32 cellular contexts compared by ENCODE assay signal in genomic region chr18:11996907-11997306, GRCh38. TPM values are rescaled to one million over a fixed set of nuclear protein-coding genes. Genes with fewer than 3 reads are reported as not detected.
DNase-seq lines count a peak whose midpoint lies in the region; ATAC-seq, FAIRE-seq and TF ChIP-seq lines count a peak whose summit lies in the region.
"Had no signal": no experiment of that assay in that cellular context is flagged by ENCODE, and none has a peak within 500 bp of the region (broad histone marks: within the 10 kb centered on the region; RNA-seq: fewer than 3 reads in every experiment).

No MANE protein-coding gene starts in this region.

- H2AFZ ChIP-seq in OCI-LY7 (ENCODE audit: low read length) = no peak overlapping the region

- TF ChIP-seq CTCF in kidney (IDR thresholded peaks at IDR 0.05; ENCODE audit: borderline replicate concordance, extremely low read depth, insufficient read depth) (no peak), psoas muscle (IDR thresholded peaks at IDR 0.05) (no peak), OCI-LY7 (conservative IDR thresholded peaks at IDR 0.05; ENCODE audit: low read length) (no peak), tibial nerve (IDR thresholded peaks at IDR 0.05) (no peak)

- ATAC-seq in CD4-positive, CD25-positive, alpha-beta regulatory T cell (ENCODE audit: low read depth in 2 of 2) = no peak
- no peak for ATAC-seq in T-helper 17 cell
- no peak for ATAC-seq in psoas muscle
- ATAC-seq in HG03025 (IDR thresholded peaks at IDR 0.05; ENCODE audit: low FRiP score, unreplicated experiment) = no peak
- ATAC-seq: activated naive CD4-positive, alpha-beta T cell treated with anti-CD3 and anti-CD28 coated beads, Interleukin-2, amount 50 U/mL, for 72 hours; activated T-helper 17 cell treated with anti-CD3 and anti-CD28 coated beads, Interleukin-2, amount 50 U/mL, for 72 hours; left cardiac atrium had no signal

- no peaks in the 10 kb centered on the region for H3K9me3 ChIP-seq in CD4-positive, CD25-positive, alpha-beta regulatory T cell (ENCODE audit: control insufficient read depth in 2 of 2, low read length in 2 of 2)
- no peaks in the 10 kb centered on the region for H3K9me3 ChIP-seq in T-helper 17 cell (ENCODE audit: control insufficient read depth, low read length, poor library complexity, severe bottlenecking)
- H3K9me3 ChIP-seq in kidney (ENCODE audit: control insufficient read depth in 1 of 2, low read length in 2 of 2) = no peaks in the 10 kb centered on the region
- no peaks in the 10 kb centered on the region for H3K9me3 ChIP-seq in psoas muscle
- no peaks in the 10 kb centered on the region for H3K9me3 ChIP-seq in OCI-LY7 (ENCODE audit: low read length)
- no peaks in the 10 kb centered on the region for H3K9me3 ChIP-seq in tibial nerve

- no peak overlapping the region for H3K4me2 ChIP-seq in OCI-LY7 (ENCODE audit: low read length)
- H3K4me2 ChIP-seq: KMS-11, smooth muscle cell had no signal

- WGBS in psoas muscle, 3 donors = 94 to 97% (median 95%) methylated on average over 4 of the region's 4 CpGs
- 90 to 96% methylated on average over 4 of the region's 4 CpGs for WGBS in tibial nerve, 2 donors

- no peaks in the 10 kb centered on the region for H3K79me2 ChIP-seq in OCI-LY7 (ENCODE audit: insufficient read depth, low read depth, low read length)

- H4K20me1 ChIP-seq in OCI-LY7 (ENCODE audit: insufficient read depth, low read length) = no peaks in the 10 kb centered on the region

- no peak overlapping the region for H3K4me3 Mint-ChIP-seq in CD4-positive, CD25-positive, alpha-beta regulatory T cell
- H3K4me3 Mint-ChIP-seq in T-helper 17 cell = no peak overlapping the region
- H3K4me3 Mint-ChIP-seq: activated B cell treated with CpG ODN at 0.5 μM for 24 hours; activated T-helper 17 cell treated with anti-CD3 and anti-CD28 coated beads, Interleukin-2, amount 50 U/mL, for 72 hours had no signal

- H3K27ac Mint-ChIP-seq in CD4-positive, CD25-positive, alpha-beta regulatory T cell = peak overlapping the region in 2 of 3 donors; percentile 37 to 39
- H3K27ac Mint-ChIP-seq in T-helper 17 cell = peak overlapping the region; percentile 16
- H3K27ac Mint-ChIP-seq: activated B cell treated with CpG ODN at 0.5 μM for 24 hours; activated naive CD4-positive, alpha-beta T cell treated with anti-CD3 and anti-CD28 coated beads, Interleukin-2, amount 50 U/mL, for 72 hours; activated T-helper 17 cell treated with anti-CD3 and anti-CD28 coated beads, Interleukin-2, amount 50 U/mL, for 72 hours had no signal

- CTCF ChIA-PET in OCI-LY7 (lab: Charles Lee; ENCODE audit: unreplicated experiment) = interaction anchor here (1.5 to 2.6 kb wide), 3 partner anchors 17 to 59 kb away, joined by 7 to 25 read pairs (median 12); partner anchors contain the start of gene IMPA2

- no peaks in the 10 kb centered on the region for H3K9me3 Mint-ChIP-seq in CD4-positive, CD25-positive, alpha-beta regulatory T cell
- H3K9me3 Mint-ChIP-seq: activated B cell treated with CpG ODN at 0.5 μM for 24 hours; activated naive CD4-positive, alpha-beta T cell treated with anti-CD3 and anti-CD28 coated beads, Interleukin-2, amount 50 U/mL, for 72 hours; activated T-helper 17 cell treated with anti-CD3 and anti-CD28 coated beads, Interleukin-2, amount 50 U/mL, for 72 hours had no signal

- peaks cover 6% of the 10 kb centered on the region for H3K4me1 ChIP-seq in CD4-positive, CD25-positive, alpha-beta regulatory T cell (ENCODE audit: control insufficient read depth, insufficient read depth, low read length, poor library complexity, severe bottlenecking)
- H3K4me1 ChIP-seq in kidney (ENCODE audit: control insufficient read depth in 1 of 2, insufficient read depth in 1 of 2, low read depth in 1 of 2, low read length in 2 of 2) (peaks cover 51 to 67% of the 10 kb centered on the region in 2 donors), psoas muscle (peaks cover 39% of the 10 kb centered on the region), OCI-LY7 (ENCODE audit: insufficient read depth, low read length, poor library complexity, severe bottlenecking) (peaks cover 28% of the 10 kb centered on the region), tibial nerve (peaks cover 0 to 30% (median 26%) of the 10 kb centered on the region in 4 donors)

- H3K9ac ChIP-seq in kidney (ENCODE audit: low read length in 2 of 2) = peak overlapping the region in 1 of 2 donors; percentile 75
- H3K9ac ChIP-seq: KMS-11 had no signal

- no peak overlapping the region for H3K27ac ChIP-seq in CD4-positive, CD25-positive, alpha-beta regulatory T cell (ENCODE audit: insufficient read depth, low read length, poor library complexity, severe bottlenecking)
- H3K27ac ChIP-seq in kidney (ENCODE audit: low read depth in 2 of 2, low read length in 2 of 2) (peak overlapping the region in 1 of 2 donors; percentile 33), psoas muscle (peak overlapping the region; percentile 86), OCI-LY7 (ENCODE audit: low read depth, low read length, poor library complexity, severe bottlenecking) (no peak overlapping the region), tibial nerve (peak overlapping the region in 1 of 4 donors; percentile 34)
- H3K27ac ChIP-seq: C4-2B, KMS-11 had no signal

- peaks cover 7 to 14% (median 10%) of the 10 kb centered on the region in 4 donors for H3K4me1 Mint-ChIP-seq in CD4-positive, CD25-positive, alpha-beta regulatory T cell
- H3K4me1 Mint-ChIP-seq in T-helper 17 cell = peaks cover 15% of the 10 kb centered on the region
- H3K4me1 Mint-ChIP-seq: activated T-helper 17 cell treated with anti-CD3 and anti-CD28 coated beads, Interleukin-2, amount 50 U/mL, for 72 hours had no signal

- no peaks in the 10 kb centered on the region for H3K27me3 Mint-ChIP-seq in CD4-positive, CD25-positive, alpha-beta regulatory T cell
- H3K27me3 Mint-ChIP-seq in T-helper 17 cell = no peaks in the 10 kb centered on the region
- H3K27me3 Mint-ChIP-seq: activated B cell treated with CpG ODN at 0.5 μM for 24 hours; activated T-helper 17 cell treated with anti-CD3 and anti-CD28 coated beads, Interleukin-2, amount 50 U/mL, for 72 hours had no signal

- H3K9me2 ChIP-seq in OCI-LY7 (ENCODE audit: insufficient read depth, low read length) = no peaks in the 10 kb centered on the region

- no peak for FAIRE-seq in kidney (lab: Jason Lieb, UNC)
- FAIRE-seq: colon, D721Med, GM19239, HTR-8/SVneo had no signal

- H3K4me3 ChIP-seq in CD4-positive, CD25-positive, alpha-beta regulatory T cell (ENCODE audit: low read depth, low read length) = no peak overlapping the region
- no peak overlapping the region for H3K4me3 ChIP-seq in kidney (ENCODE audit: low read length in 2 of 2)
- H3K4me3 ChIP-seq in psoas muscle = no peak overlapping the region
- no peak overlapping the region for H3K4me3 ChIP-seq in OCI-LY7 (ENCODE audit: low read depth, low read length, poor library complexity, severe bottlenecking)
- no peak overlapping the region for H3K4me3 ChIP-seq in tibial nerve
- H3K4me3 ChIP-seq: smooth muscle cell had no signal

- no peak for TF ChIP-seq POLR2A in tibial nerve (IDR thresholded peaks at IDR 0.05)

- DNase-seq in CD4-positive, CD25-positive, alpha-beta regulatory T cell = no peak
- DNase-seq in T-helper 17 cell (no peak), kidney (peak; percentile 33), psoas muscle (peak in 1 of 2 donors; percentile 32), OCI-LY7 (ENCODE audit: low spot score) (no peak), tibial nerve (ENCODE audit: low spot score in 2 of 2) (no peak), NCI-H1436 treated with DMSO at 0.1 percent for 48 hours (lab: John Stamatoyannopoulos, UW) (no peak)
- DNase-seq: activated B cell treated with CpG ODN at 0.5 μM for 24 hours; activated CD4-positive, alpha-beta T cell treated with anti-CD3 and anti-CD28 coated beads, Interleukin-2, amount 50 U/mL, for 4 hours; activated CD8-positive, alpha-beta memory T cell treated with anti-CD3 and anti-CD28 coated beads, Interleukin-2, amount 50 U/mL, for 48 hours; effector CD8-positive, alpha-beta T cell; erythroblast; foreskin fibroblast; H7; left cardiac atrium; NCI-H146; NCI-H524; occipital lobe; SHP77; stimulated activated CD4-positive, alpha-beta T cell treated with anti-CD3 and anti-CD28 coated beads, Interleukin-2, amount 100 ng/mL, for 24 hours; substantia nigra; T1000 had no signal

- POLR2A ChIA-PET in OCI-LY7 (lab: Charles Lee) = interaction anchor here (0.6 to 2.7 kb wide), 5 partner anchors 14 to 157 kb away, joined by 3 to 12 read pairs (median 4); no protein-coding TSS in a partner anchor

- H3K36me3 Mint-ChIP-seq in CD4-positive, CD25-positive, alpha-beta regulatory T cell = peaks cover 3% of the 10 kb centered on the region
- no peaks in the 10 kb centered on the region for H3K36me3 Mint-ChIP-seq in T-helper 17 cell (ENCODE audit: low read depth)
- H3K36me3 Mint-ChIP-seq: activated naive CD4-positive, alpha-beta T cell treated with anti-CD3 and anti-CD28 coated beads, Interleukin-2, amount 50 U/mL, for 72 hours had no signal

- intact Hi-C loops in kidney (cut with DNase I) = loop anchor here (5.0 kb wide), 1 partner anchor 55 kb away; no protein-coding TSS in a partner anchor
- intact Hi-C loops in psoas muscle (cut with DNase I) = no loop called here
- intact Hi-C loops in OCI-LY7 (cut with micrococcal nuclease; ENCODE audit: unreplicated experiment) = loop anchor here (5.0 kb wide), 1 partner anchor 40 kb away; no protein-coding TSS in a partner anchor

- no peaks in the 10 kb centered on the region for H3K36me3 ChIP-seq in CD4-positive, CD25-positive, alpha-beta regulatory T cell (ENCODE audit: control insufficient read depth, insufficient read depth, low read length)
- H3K36me3 ChIP-seq in kidney (ENCODE audit: control insufficient read depth in 1 of 2, insufficient read depth in 2 of 2, low read length in 2 of 2) (peaks cover 0 to 7% of the 10 kb centered on the region in 2 donors), psoas muscle (ENCODE audit: insufficient read depth in 1 of 2, low read depth in 1 of 2) (peaks cover 0 to 30% of the 10 kb centered on the region in 2 donors), OCI-LY7 (ENCODE audit: insufficient read depth, low read length) (peaks cover 12% of the 10 kb centered on the region; the same call in 1 of the 2 replicates), tibial nerve (peaks cover 0 to 27% (median 0%) of the 10 kb centered on the region in 3 donors)

- H3K27me3 ChIP-seq in CD4-positive, CD25-positive, alpha-beta regulatory T cell (ENCODE audit: control insufficient read depth, insufficient read depth, low read length) = no peaks in the 10 kb centered on the region
- no peaks in the 10 kb centered on the region for H3K27me3 ChIP-seq in psoas muscle (ENCODE audit: insufficient read depth in 3 of 3, low read length in 2 of 3)
- no peaks in the 10 kb centered on the region for H3K27me3 ChIP-seq in tibial nerve

- no peak for TF ChIP-seq EP300 in tibial nerve (IDR thresholded peaks at IDR 0.05)

- no TSS peak for BruUV-seq in OCI-LY7 (replicated peaks; lab: Mats Ljungman, UMichigan)

RNA-seq across cellular contexts. Expression of gene IMPA2, which starts 15.6 kb away (rescaled TPM):
- 5.1 TPM for total RNA-seq in CD4-positive, CD25-positive, alpha-beta regulatory T cell
- 10 to 100 TPM in 2 of 4 donors, 1 to 10 TPM in 2; 5.3 to 14.6 (median 8.5) TPM for polyA plus RNA-seq in CD4-positive, CD25-positive, alpha-beta regulatory T cell
- total RNA-seq in T-helper 17 cell (1 to 10 TPM; 4.3 to 5.8 TPM), kidney (157 TPM), psoas muscle (100 to 1,000 TPM; 126 to 342 (median 215) TPM), OCI-LY7 (2022) (51.9 and 55.8 TPM in 2 replicates), tibial nerve (10 to 100 TPM; 12.7 to 62.4 (median 36.2) TPM)
- polyA plus RNA-seq in kidney (ENCODE audit: insufficient read depth, low read depth, low replicate concordance) (348 TPM), psoas muscle (100 to 1,000 TPM in 2 of 3 donors, 10 to 100 TPM in 1; 61.4 to 321 (median 196) TPM)
- 35.0 and 59.0 TPM in 2 replicates for total RNA-seq in OCI-LY7 (2014; rRNA removed; shearing (Covaris generic))

Comparison
In these comparisons a context has a peak if more than half of its experiments do, and no peak if none do; other contexts are left out.
1. intact Hi-C loops: an anchor here in kidney (5.0 kb wide) and OCI-LY7 (5.0 kb wide); none called in psoas muscle.